9 cellular contexts compared by ENCODE assay signal in the genomic region with DNA sequence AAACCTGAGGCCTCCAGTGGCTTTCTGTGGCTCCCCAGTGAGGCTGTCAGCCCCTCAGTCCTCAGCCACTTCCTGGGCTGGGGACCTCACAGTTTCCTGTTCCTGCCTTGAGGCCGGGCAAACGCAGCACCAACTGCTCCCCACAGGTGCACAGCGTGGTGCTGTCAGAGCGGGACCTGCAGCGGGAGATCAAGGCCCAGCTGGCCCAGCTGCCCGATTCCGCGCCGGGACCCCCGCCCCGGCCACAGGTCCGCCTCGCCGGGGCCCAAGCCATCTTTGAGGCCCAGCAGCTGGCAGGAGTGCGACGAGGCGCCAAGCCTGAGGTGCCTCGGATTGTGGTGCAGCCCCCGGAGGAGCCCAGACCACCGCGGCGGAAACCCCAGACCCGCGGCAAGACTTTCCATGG.
A peak's percentile ranks its signal among the peaks of the same experiment; 100 is the strongest.
DNase-seq lines count a peak whose midpoint lies in the region; ATAC-seq and TF ChIP-seq lines count a peak whose summit lies in the region.
"Had no signal": no experiment of that assay in that cellular context is flagged by ENCODE, and none has a peak within 500 bp of the region (broad histone marks: within the 10 kb centered on the region; RNA-seq: fewer than 3 reads in every experiment).

No MANE protein-coding gene starts in this region.

- peaks cover 22% of the 10 kb centered on the region for H3K36me3 Mint-ChIP-seq in activated naive CD8-positive, alpha-beta T cell treated with anti-CD3 and anti-CD28 coated beads, Interleukin-2, amount 50 U/mL, for 24 hours (ENCODE audit: low read depth)

- no peak for TF ChIP-seq CTCF in OCI-LY3 (IDR thresholded peaks at IDR 0.05; ENCODE audit: low read depth, low read length)

- peak overlapping the region; percentile 37 for H3K4me3 ChIP-seq in OCI-LY3 (ENCODE audit: low read length)

- H3K9me3 ChIP-seq in OCI-LY3 (ENCODE audit: insufficient read depth, low read length), result no peaks in the 10 kb centered on the region

- H3K27ac Mint-ChIP-seq in activated naive CD8-positive, alpha-beta T cell treated with anti-CD3 and anti-CD28 coated beads, Interleukin-2, amount 50 U/mL, for 24 hours, result peak overlapping the region; percentile 96

- no peaks in the 10 kb centered on the region for H3K9me3 Mint-ChIP-seq in activated naive CD8-positive, alpha-beta T cell treated with anti-CD3 and anti-CD28 coated beads, Interleukin-2, amount 50 U/mL, for 24 hours

- no peaks in the 10 kb centered on the region for H3K36me3 ChIP-seq in OCI-LY3 (replicated peaks; ENCODE audit: low read depth, low read length)

- H3K9ac ChIP-seq in OCI-LY3 (ENCODE audit: low read length), result peak overlapping the region; percentile 12; the same call in 1 of the 2 replicates

- peaks cover 40% of the 10 kb centered on the region for H3K4me1 ChIP-seq in OCI-LY3 (ENCODE audit: low read length)

- no peak overlapping the region for H2AFZ ChIP-seq in OCI-LY3 (ENCODE audit: low read depth, low read length)

- H3K4me2 ChIP-seq in OCI-LY3 (ENCODE audit: low read length), result peak overlapping the region; percentile 54

- no peaks in the 10 kb centered on the region for H4K20me1 ChIP-seq in OCI-LY3 (ENCODE audit: insufficient read depth, low read length)

- peak; percentile 77 for DNase-seq in activated naive CD8-positive, alpha-beta T cell treated with anti-CD3 and anti-CD28 coated beads, Interleukin-2, amount 50 U/mL, for 24 hours
- DNase-seq in stimulated activated naive CD8-positive, alpha-beta T cell treated with anti-CD3 and anti-CD28 coated beads, Interleukin-15, Interleukin-2, amounts not matched to agents 100 U/mL and 50 U/mL, for 24 hours, result peak; percentile 77
- DNase-seq in NCI-H1436 treated with DMSO at 0.1 percent for 48 hours (lab: John Stamatoyannopoulos, UW) (no peak), NCI-H1417 (lab: John Stamatoyannopoulos, UW) (no peak)
- DNase-seq: left cardiac atrium had no signal

- peaks cover 17% of the 10 kb centered on the region for H3K27me3 ChIP-seq in OCI-LY3 (ENCODE audit: low read depth, low read length)

- H3K79me2 ChIP-seq in OCI-LY3 (ENCODE audit: low read length), result no peaks in the 10 kb centered on the region

- H3K4me1 Mint-ChIP-seq in activated naive CD8-positive, alpha-beta T cell treated with anti-CD3 and anti-CD28 coated beads, Interleukin-2, amount 50 U/mL, for 24 hours, result peaks cover 87% of the 10 kb centered on the region

- H3K4me3 Mint-ChIP-seq in activated naive CD8-positive, alpha-beta T cell treated with anti-CD3 and anti-CD28 coated beads, Interleukin-2, amount 50 U/mL, for 24 hours, result peak overlapping the region; percentile 88

- H3K27me3 Mint-ChIP-seq in activated naive CD8-positive, alpha-beta T cell treated with anti-CD3 and anti-CD28 coated beads, Interleukin-2, amount 50 U/mL, for 24 hours, result no peaks in the 10 kb centered on the region

- no peak overlapping the region for H3K27ac ChIP-seq in OCI-LY3 (ENCODE audit: low read length)

- ATAC-seq in GM19351 (IDR thresholded peaks at IDR 0.05; ENCODE audit: unreplicated experiment), result peak; percentile 52
- ATAC-seq in activated naive CD8-positive, alpha-beta T cell treated with anti-CD3 and anti-CD28 coated beads, Interleukin-2, amount 50 U/mL, for 24 hours, result peak; percentile 56
- peak; percentile 60 for ATAC-seq in stimulated activated naive CD8-positive, alpha-beta T cell treated with anti-CD3 and anti-CD28 coated beads, Interleukin-15, Interleukin-2, amounts not matched to agents 100 U/mL and 50 U/mL, for 24 hours
- ATAC-seq in GM18517 (IDR thresholded peaks at IDR 0.05; ENCODE audit: unreplicated experiment), result no peak
- no peak for ATAC-seq in HG03139 (IDR thresholded peaks at IDR 0.05; ENCODE audit: unreplicated experiment)

Comparison
In these comparisons a context has a peak if more than half of its experiments do, and no peak if none do; other contexts are left out.
1. ATAC-seq: peak in GM19351 (single experiment), activated naive CD8-positive, alpha-beta T cell treated with anti-CD3 and anti-CD28 coated beads, Interleukin-2, amount 50 U/mL, for 24 hours (single experiment) and stimulated activated naive CD8-positive, alpha-beta T cell treated with anti-CD3 and anti-CD28 coated beads, Interleukin-15, Interleukin-2, amounts not matched to agents 100 U/mL and 50 U/mL, for 24 hours (single experiment); none in GM18517 (single experiment) and HG03139 (single experiment).
2. DNase-seq: peak in activated naive CD8-positive, alpha-beta T cell treated with anti-CD3 and anti-CD28 coated beads, Interleukin-2, amount 50 U/mL, for 24 hours (single experiment) and stimulated activated naive CD8-positive, alpha-beta T cell treated with anti-CD3 and anti-CD28 coated beads, Interleukin-15, Interleukin-2, amounts not matched to agents 100 U/mL and 50 U/mL, for 24 hours (single experiment); none in NCI-H1436 treated with DMSO at 0.1 percent for 48 hours (single experiment) and NCI-H1417 (0 of 3).